Comparison of ENCODE assay signal across 8 cellular contexts in genomic region chr1:226656601-226657277, GRCh38.
DNase-seq lines count a peak whose midpoint lies in the region; ATAC-seq and TF ChIP-seq lines count a peak whose summit lies in the region.

No MANE protein-coding gene starts in this region.

- H3K27ac ChIP-seq in breast epithelium, result peak overlapping the region; percentile 56 to 83
- H3K27ac ChIP-seq in naive thymus-derived CD4-positive, alpha-beta T cell (ENCODE audit: low read depth, low read length), result no peak overlapping the region

- peaks cover 0 to 83% (median 0%) of the 10 kb centered on the region in 7 donors for H3K4me1 Mint-ChIP-seq in naive thymus-derived CD4-positive, alpha-beta T cell

- no peaks in the 10 kb centered on the region for H3K9me3 ChIP-seq in breast epithelium
- H3K9me3 ChIP-seq in naive thymus-derived CD4-positive, alpha-beta T cell (ENCODE audit: control insufficient read depth in 2 of 3, low read length in 3 of 3), result no peaks in the 10 kb centered on the region

- no peaks in the 10 kb centered on the region for H3K27me3 Mint-ChIP-seq in naive thymus-derived CD4-positive, alpha-beta T cell

- H3K36me3 Mint-ChIP-seq in naive thymus-derived CD4-positive, alpha-beta T cell, result peaks cover 0 to 11% (median 3%) of the 10 kb centered on the region in 5 donors

- peaks cover 4 to 41% of the 10 kb centered on the region in 2 donors for H3K4me1 ChIP-seq in breast epithelium
- peaks cover 0 to 24% of the 10 kb centered on the region in 2 donors for H3K4me1 ChIP-seq in naive thymus-derived CD4-positive, alpha-beta T cell (ENCODE audit: control insufficient read depth in 2 of 2, insufficient read depth in 2 of 2, low read length in 2 of 2)

- POLR2A ChIA-PET in naive thymus-derived CD4-positive, alpha-beta T cell (lab: Charles Lee), result interaction anchor here (0.9 to 17.1 kb wide), 8 partner anchors 21 to 283 kb away, joined by 3 to 276 read pairs (median 4); partner anchors contain the start of genes COQ8A and ITPKB

- no peaks in the 10 kb centered on the region for H3K36me3 ChIP-seq in breast epithelium
- peaks cover 0 to 11% (median 4%) of the 10 kb centered on the region in 3 experiments for H3K36me3 ChIP-seq in naive thymus-derived CD4-positive, alpha-beta T cell (ENCODE audit: control insufficient read depth in 2 of 3, insufficient read depth in 3 of 3, low read length in 3 of 3)

- no peak for TF ChIP-seq CTCF in breast epithelium (IDR thresholded peaks at IDR 0.05)

- no peaks in the 10 kb centered on the region for H3K9me3 Mint-ChIP-seq in naive thymus-derived CD4-positive, alpha-beta T cell

- DNase-seq in GM03348 (ENCODE audit: low spot score) (peak; percentile 77), NCI-H345 (lab: John Stamatoyannopoulos, UW) (peak; percentile 96), breast epithelium (ENCODE audit: low spot score in 2 of 2) (no peak), ureter (ENCODE audit: low spot score) (no peak), midbrain (lab: John Stamatoyannopoulos, UW) (no peak)
- DNase-seq in naive thymus-derived CD4-positive, alpha-beta T cell, result peak in 7 of 9 donors; percentile 69 to 93 (median 87)
- no peak for DNase-seq in stimulated activated CD4-positive, alpha-beta T cell treated with anti-CD3 and anti-CD28 coated beads, Interleukin-12 subunit alpha, Interleukin-12 subunit beta, amount 100 ng/mL, for 4 hours

- CTCF ChIA-PET in naive thymus-derived CD4-positive, alpha-beta T cell (lab: Charles Lee), result interaction anchor here (0.6 kb wide), 1 partner anchor 55 kb away, joined by 3 read pairs; no protein-coding TSS in a partner anchor

- TF ChIP-seq POLR2A in breast epithelium (IDR thresholded peaks at IDR 0.05), result no peak

- H3K27me3 ChIP-seq in breast epithelium, result no peaks in the 10 kb centered on the region
- H3K27me3 ChIP-seq in naive thymus-derived CD4-positive, alpha-beta T cell (ENCODE audit: control insufficient read depth in 2 of 2, insufficient read depth in 2 of 2, low read length in 2 of 2), result no peaks in the 10 kb centered on the region

- no peak overlapping the region for H3K4me3 ChIP-seq in breast epithelium
- H3K4me3 ChIP-seq in naive thymus-derived CD4-positive, alpha-beta T cell (ENCODE audit: low read length), result peak overlapping the region; percentile 18

- peak overlapping the region in 1 of 9 donors; percentile 38 for H3K27ac Mint-ChIP-seq in naive thymus-derived CD4-positive, alpha-beta T cell

- peak overlapping the region in 9 of 10 donors; percentile 8 to 88 (median 76) for H3K4me3 Mint-ChIP-seq in naive thymus-derived CD4-positive, alpha-beta T cell

- intact Hi-C loops in breast epithelium (cut with DNase I; ENCODE audit: low total_unique reads), result no loop called here
- intact Hi-C loops in naive thymus-derived CD4-positive, alpha-beta T cell (cut with micrococcal nuclease), result no loop called here

- ATAC-seq in naive thymus-derived CD4-positive, alpha-beta T cell, result peak; percentile 77
- no peak for ATAC-seq in GM19324 (IDR thresholded peaks at IDR 0.05; ENCODE audit: low FRiP score, unreplicated experiment)

Comparison
In these comparisons a context has a peak if more than half of its experiments do, and no peak if none do; other contexts are left out.
1. DNase-seq: peak in GM03348 (single experiment), NCI-H345 (single experiment) and naive thymus-derived CD4-positive, alpha-beta T cell (7 of 9); none in breast epithelium (0 of 2), ureter (single experiment), stimulated activated CD4-positive, alpha-beta T cell treated with anti-CD3 and anti-CD28 coated beads, Interleukin-12 subunit alpha, Interleukin-12 subunit beta, amount 100 ng/mL, for 4 hours (single experiment) and midbrain (single experiment).